ENCODE assay signal across 8 cellular contexts in genomic region chr12:32679091-32679909, GRCh38.
DNase-seq lines count a peak whose midpoint lies in the region; ATAC-seq and TF ChIP-seq lines count a peak whose summit lies in the region.

DNM1L (plus strand) TSS chr12:32679301; CDS start chr12:32679364, 63 bp downstream.

- DNase-seq in AG09309 (ENCODE audit: low read depth) (peak; percentile 82), NCI-H446 (lab: John Stamatoyannopoulos, UW) (peak; percentile 87 to 94), iris pigment epithelial cell (ENCODE audit: low read depth) (peak; percentile 98)
- peak; percentile 86 for DNase-seq in activated CD4-positive, CD25-positive, alpha-beta regulatory T cell treated with anti-CD3 and anti-CD28 coated beads, Interleukin-2, amount 50 U/mL, for 16 hours (ENCODE audit: low read depth, low spot score)
- peak; percentile 86 to 87 for DNase-seq in central memory CD8-positive, alpha-beta T cell (ENCODE audit: low spot score in 2 of 2)
- peak; percentile 86 for DNase-seq in stimulated activated CD4-positive, alpha-beta T cell treated with anti-CD3 and anti-CD28 coated beads, Interleukin-12 subunit alpha, Interleukin-12 subunit beta, amount 100 ng/mL, for 4 hours

- TF ChIP-seq CTCF in AG09309 (IDR thresholded peaks at IDR 0.05; ENCODE audit: control insufficient read depth, insufficient read depth, low read depth, low read length, missing control alignments), result no peak

- peak within 1 kb of the TSS; percentile 78 for H3K4me3 ChIP-seq in AG09309 (ENCODE audit: control insufficient read depth, low read depth, low read length)

- H3K4me3 Mint-ChIP-seq in central memory CD8-positive, alpha-beta T cell, result peak within 1 kb of the TSS; percentile 86

- peak; percentile 97 for ATAC-seq in GM19025 (IDR thresholded peaks at IDR 0.05; ENCODE audit: low read depth, unreplicated experiment)
- ATAC-seq in HG03342 (IDR thresholded peaks at IDR 0.05; ENCODE audit: unreplicated experiment), result peak; percentile 95
- ATAC-seq in central memory CD8-positive, alpha-beta T cell (replicated peaks; ENCODE audit: extremely low read depth, poor library complexity, severe bottlenecking), result peak; percentile 99

- H3K4me1 Mint-ChIP-seq in central memory CD8-positive, alpha-beta T cell, result peaks cover 19% of the 10 kb centered on the region

- no peaks in the 10 kb centered on the region for H3K27me3 Mint-ChIP-seq in central memory CD8-positive, alpha-beta T cell

- peaks cover 11% of the 10 kb centered on the region for H3K36me3 Mint-ChIP-seq in central memory CD8-positive, alpha-beta T cell (ENCODE audit: insufficient read depth)

- H3K9me3 Mint-ChIP-seq in central memory CD8-positive, alpha-beta T cell, result no peaks in the 10 kb centered on the region

- H3K27ac Mint-ChIP-seq in central memory CD8-positive, alpha-beta T cell (ENCODE audit: low read depth), result peak within 1 kb of the TSS; percentile 77

Comparison
In these comparisons a context has a peak if more than half of its experiments do, and no peak if none do; other contexts are left out.
1. Peak in every context shown above with its lines: DNase-seq, ATAC-seq and H3K4me3 ChIP-seq.